ENCODE assay signal across 15 cellular contexts in the genomic region with DNA sequence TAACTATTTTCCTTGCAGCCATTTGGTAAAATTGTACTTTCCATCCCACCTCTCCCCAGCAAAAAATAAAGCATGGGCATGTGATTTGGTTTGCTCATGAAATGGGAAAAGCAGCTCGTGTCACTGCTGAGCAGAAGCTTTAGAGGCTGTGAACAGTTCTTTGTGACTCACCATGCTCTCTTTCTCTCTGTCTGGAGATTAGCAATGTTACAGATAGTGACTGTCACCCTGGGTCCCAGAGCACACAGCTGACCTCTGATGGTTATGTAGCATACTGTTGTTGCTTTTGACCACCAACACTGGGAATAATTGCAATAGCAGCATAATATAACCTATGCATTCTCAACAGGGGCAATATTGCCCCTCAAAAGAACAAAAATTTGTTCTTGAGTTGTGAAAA.
A peak's percentile ranks its signal among the peaks of the same experiment; 100 is the strongest.
DNase-seq lines count a peak whose midpoint lies in the region; ATAC-seq, FAIRE-seq and TF ChIP-seq lines count a peak whose summit lies in the region.
"Had no signal": no experiment of that assay in that cellular context is flagged by ENCODE, and none has a peak within 500 bp of the region (broad histone marks: within the 10 kb centered on the region; RNA-seq: fewer than 3 reads in every experiment).

No MANE protein-coding gene starts in this region.

- H3K4me3 ChIP-seq in A549 (no peak overlapping the region), NB4 (ENCODE audit: low read depth, low read length) (no peak overlapping the region), cardiac fibroblast (replicated peaks in 1 of 2; ENCODE audit: low read depth in 2 of 2, low read length in 2 of 2) (no peak overlapping the region)
- H3K4me3 ChIP-seq: ovary, uterus had no signal

- CTCF ChIA-PET in A549 (lab: Yijun Ruan, JAX): interaction anchor here (0.6 kb wide), 1 partner anchor 440 kb away, joined by 3 read pairs; no protein-coding TSS in a partner anchor

- no peak overlapping the region for H3K4me2 ChIP-seq in A549

- POLR2A ChIA-PET in A549 (lab: Yijun Ruan, JAX): no interaction called here

- no peak for DNase-seq in A549 (ENCODE audit: low read depth in 1 of 2, low spot score in 1 of 2)
- DNase-seq in NB4 (ENCODE audit: low read depth): peak; percentile 14
- peak; percentile 24 to 51 for DNase-seq in cardiac fibroblast (ENCODE audit: low read depth in 2 of 2)
- DNase-seq in islet precursor cell: peak; percentile 55
- DNase-seq in MV-4-11 (lab: John Stamatoyannopoulos, UW): no peak
- DNase-seq: activated CD4-positive, alpha-beta memory T cell treated with anti-CD3 and anti-CD28 coated beads, Interleukin-2, amount 10 ng/mL, durations not matched to agents 7 days and 5 days; activated naive CD4-positive, alpha-beta T cell treated with anti-CD3 and anti-CD28 coated beads, Interleukin-2, amount 10 ng/mL, durations not matched to agents 7 days and 5 days; DMS 273 treated with DMSO at 0.1 percent for 48 hours; NCI-H1417; NCI-H774; ovary; uterus had no signal

- no peak overlapping the region for H3K27ac ChIP-seq in A549
- H3K27ac ChIP-seq: ovary, uterus had no signal

- WGBS in A549 (ENCODE audit: missing lambda C conversion rate): 18% methylated on average over 1 of the region's 1 CpG

- H3K9me3 ChIP-seq in A549: peaks cover 12% of the 10 kb centered on the region
- H3K9me3 ChIP-seq: ovary, uterus had no signal

- H3K4me1 ChIP-seq in A549: no peaks in the 10 kb centered on the region
- H3K4me1 ChIP-seq: uterus had no signal

- TF ChIP-seq CTCF in A549 (IDR thresholded peaks at IDR 0.05): no peak
- TF ChIP-seq CTCF in NB4 (IDR thresholded peaks at IDR 0.05; ENCODE audit: low read depth, low read length): no peak
- TF ChIP-seq CTCF in cardiac fibroblast (IDR thresholded peaks at IDR 0.05; ENCODE audit: low read depth, low read length): no peak

- TF ChIP-seq RAD21 in A549 (conservative IDR thresholded peaks at IDR 0.05 in 1 of 2, IDR thresholded peaks at IDR 0.05 in 1 of 2): no peak

- no peak for FAIRE-seq in A549 (lab: Jason Lieb, UNC)

- TF ChIP-seq POLR2A in A549 (IDR thresholded peaks at IDR 0.05; ENCODE audit: low read length) (no peak), NB4 (IDR thresholded peaks at IDR 0.05; ENCODE audit: extremely low read depth, insufficient read length) (no peak)

- no peak for ATAC-seq in A549
- no peak for ATAC-seq in GM19455 (IDR thresholded peaks at IDR 0.05; ENCODE audit: unreplicated experiment)
- ATAC-seq in HG02970 (IDR thresholded peaks at IDR 0.05; ENCODE audit: low FRiP score, unreplicated experiment): no peak
- ATAC-seq in HG03354 (IDR thresholded peaks at IDR 0.05; ENCODE audit: poor library complexity, severe bottlenecking, unreplicated experiment): no peak

- TF ChIP-seq EP300 in A549 (IDR thresholded peaks at IDR 0.05): no peak

TF ChIP-seq in A549, 52 proteins besides CTCF, POLR2A, EP300 and RAD21:
- TF ChIP-seq MAFK (IDR thresholded peaks at IDR 0.05; ENCODE audit: partially characterized antibody): peak; percentile 2
- no peak for TF ChIP-seq PHF8 (IDR thresholded peaks at IDR 0.05; ENCODE audit: borderline replicate concordance, low read depth)

Comparison
In these comparisons a context has a peak if more than half of its experiments do, and no peak if none do; other contexts are left out.
1. DNase-seq: peak in NB4 (single experiment), cardiac fibroblast (2 of 2) and islet precursor cell (single experiment); none in A549 (0 of 2) and MV-4-11 (single experiment).